15 cellular contexts compared by ENCODE assay signal in genomic region chr4:41525129-41525528, GRCh38. TPM values are rescaled to one million over a fixed set of nuclear protein-coding genes. Genes with fewer than 3 reads are reported as not detected.
DNase-seq lines count a peak whose midpoint lies in the region; ATAC-seq and TF ChIP-seq lines count a peak whose summit lies in the region.
"Had no signal": no experiment of that assay in that cellular context is flagged by ENCODE, and none has a peak within 500 bp of the region (broad histone marks: within the 10 kb centered on the region; RNA-seq: fewer than 3 reads in every experiment).

No MANE protein-coding gene starts in this region.

- H3K9ac ChIP-seq in adipocyte (ENCODE audit: low read length): no peak overlapping the region

- ATAC-seq in left cardiac atrium: peak; percentile 46 to 53
- ATAC-seq in GM18520 (IDR thresholded peaks at IDR 0.05; ENCODE audit: unreplicated experiment): no peak
- ATAC-seq: activated CD8-positive, alpha-beta memory T cell treated with anti-CD3 and anti-CD28 coated beads, Interleukin-2, amount 10 ng/mL, durations not matched to agents 7 days and 5 days had no signal

- H3K36me3 ChIP-seq in adipocyte (ENCODE audit: control insufficient read depth, insufficient read depth, low read length, severe bottlenecking) (no peaks in the 10 kb centered on the region), ascending aorta (no peaks in the 10 kb centered on the region)
- H3K36me3 ChIP-seq: sigmoid colon had no signal

- TF ChIP-seq CTCF in ascending aorta (IDR thresholded peaks at IDR 0.05): no peak

- H3K27me3 ChIP-seq in adipocyte (replicated peaks; ENCODE audit: control insufficient read depth, insufficient read depth, low read length): no peaks in the 10 kb centered on the region
- H3K27me3 ChIP-seq in ascending aorta: no peaks in the 10 kb centered on the region
- H3K27me3 ChIP-seq: sigmoid colon had no signal

- peak; percentile 35 for DNase-seq in HPDE6-E6E7 (ENCODE audit: extremely low spot score)
- DNase-seq in adipocyte (ENCODE audit: low read depth): peak; percentile 62
- DNase-seq in left cardiac atrium: no peak
- DNase-seq in renal cortical epithelial cell (ENCODE audit: low read depth): peak; percentile 99
- no peak for DNase-seq in ascending aorta (ENCODE audit: low spot score in 2 of 2)
- DNase-seq in NCI-H446 (lab: John Stamatoyannopoulos, UW): no peak
- DNase-seq in DMS53 (lab: John Stamatoyannopoulos, UW): no peak
- DNase-seq: activated CD8-positive, alpha-beta memory T cell treated with anti-CD3 and anti-CD28 coated beads, Interleukin-2, amount 10 ng/mL, durations not matched to agents 7 days and 5 days; central memory CD4-positive, alpha-beta T cell; immature natural killer cell; NCI-H345; sigmoid colon; stimulated activated CD8-positive, alpha-beta memory T cell treated with anti-CD3 and anti-CD28 coated beads, Interleukin-4, amount 100 ng/mL, for 48 hours had no signal

- intact Hi-C loops in left cardiac atrium (cut with DNase I): no loop called here
- intact Hi-C loops in ascending aorta (cut with DNase I): no loop called here

- H3K4me1 ChIP-seq in adipocyte (ENCODE audit: control insufficient read depth, insufficient read depth, low read length) (no peaks in the 10 kb centered on the region), ascending aorta (peaks cover 0 to 7% of the 10 kb centered on the region in 2 donors)
- H3K4me1 ChIP-seq: sigmoid colon had no signal

- H3K4me3 ChIP-seq in adipocyte (ENCODE audit: low read length) (no peak overlapping the region), ascending aorta (no peak overlapping the region)
- H3K4me3 ChIP-seq: sigmoid colon had no signal

- H3K9me3 ChIP-seq in adipocyte (ENCODE audit: control insufficient read depth, low read length): no peaks in the 10 kb centered on the region
- no peaks in the 10 kb centered on the region for H3K9me3 ChIP-seq in ascending aorta
- H3K9me3 ChIP-seq: sigmoid colon had no signal

- no peak overlapping the region for H3K27ac ChIP-seq in ascending aorta
- H3K27ac ChIP-seq: sigmoid colon had no signal

RNA-seq across cellular contexts. Expression of gene LIMCH1, which starts 12.8 kb away (rescaled TPM):
- total RNA-seq in left cardiac atrium: 100 to 1,000 TPM; 168 to 200 TPM
- 17.7 and 65.0 TPM in 2 replicates for total RNA-seq in renal cortical epithelial cell
- total RNA-seq in ascending aorta: 44.4 TPM
- total RNA-seq: activated CD8-positive, alpha-beta memory T cell treated with anti-CD3 and anti-CD28 coated beads, Interleukin-2, amount 10 ng/mL, durations not matched to agents 7 days and 5 days; T-helper 1 cell treated with Interleukin-12 subunit alpha and Interleukin-12 subunit beta and Interleukin-4 antibody, amounts not matched to agents 30 ng/mL and 1 ng/mL, for 36 hours had no signal

Comparison
In these comparisons a context has a peak if more than half of its experiments do, and no peak if none do; other contexts are left out.
1. DNase-seq: peak in HPDE6-E6E7 (single experiment), adipocyte (single experiment) and renal cortical epithelial cell (single experiment); none in left cardiac atrium (single experiment), ascending aorta (0 of 2), NCI-H446 (0 of 2) and DMS53 (single experiment).